In the genomic region with DNA sequence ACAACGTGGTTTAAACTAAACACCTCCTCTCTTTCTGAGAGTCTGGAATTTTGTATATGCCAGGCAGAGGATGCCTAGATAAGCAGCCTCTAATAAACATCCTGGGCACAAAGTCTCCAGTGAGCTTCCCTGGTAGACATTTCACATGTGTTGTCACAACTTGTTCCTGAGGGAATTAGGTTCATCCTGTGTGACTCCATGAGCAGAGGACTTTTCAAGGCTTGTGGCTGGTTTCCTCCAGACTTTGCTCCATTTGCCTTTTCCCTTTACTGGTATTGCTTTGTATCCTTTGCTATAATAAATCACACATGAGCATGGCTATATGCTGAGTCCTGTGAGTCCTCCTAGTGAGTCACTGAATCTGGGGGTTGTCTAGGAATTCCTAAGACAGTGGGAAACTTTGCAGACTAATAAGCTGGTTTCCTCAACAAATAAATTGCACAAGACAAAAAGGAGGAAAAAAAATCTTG, we compare ENCODE assay signal across 15 cellular contexts.
DNase-seq lines count a peak whose midpoint lies in the region; ATAC-seq, FAIRE-seq and TF ChIP-seq lines count a peak whose summit lies in the region.
"Had no signal": no experiment of that assay in that cellular context is flagged by ENCODE, and none has a peak within 500 bp of the region (broad histone marks: within the 10 kb centered on the region; RNA-seq: fewer than 3 reads in every experiment).

No MANE protein-coding gene starts in this region.

- H3K4me1 ChIP-seq in left lung (no peaks in the 10 kb centered on the region), kidney (ENCODE audit: control insufficient read depth in 1 of 2, insufficient read depth in 1 of 2, low read depth in 1 of 2, low read length in 2 of 2) (no peaks in the 10 kb centered on the region), ovary (ENCODE audit: insufficient read depth) (peaks cover 3% of the 10 kb centered on the region)
- H3K4me1 ChIP-seq: heart left ventricle had no signal

- H3K27ac ChIP-seq in left lung (no peak overlapping the region), kidney (ENCODE audit: low read depth in 2 of 2, low read length in 2 of 2) (no peak overlapping the region), ovary (no peak overlapping the region)
- H3K27ac ChIP-seq: heart left ventricle, PC-9, tibial nerve, WERI-Rb-1 had no signal

- no peak for TF ChIP-seq POLR2A in ovary (IDR thresholded peaks at IDR 0.05)

- no peaks in the 10 kb centered on the region for H3K9me3 ChIP-seq in left lung
- H3K9me3 ChIP-seq in kidney (ENCODE audit: control insufficient read depth in 1 of 2, low read length in 2 of 2): no peaks in the 10 kb centered on the region
- H3K9me3 ChIP-seq in ovary: no peaks in the 10 kb centered on the region
- H3K9me3 ChIP-seq: heart left ventricle, tibial nerve had no signal

- no peak overlapping the region for H3K4me3 ChIP-seq in AG09309 (ENCODE audit: control insufficient read depth, low read depth, low read length)
- H3K4me3 ChIP-seq in choroid plexus epithelial cell (ENCODE audit: low read depth, low read length): no peak overlapping the region
- no peak overlapping the region for H3K4me3 ChIP-seq in left lung
- no peak overlapping the region for H3K4me3 ChIP-seq in kidney (ENCODE audit: low read length in 2 of 2)
- H3K4me3 ChIP-seq in ovary: no peak overlapping the region
- H3K4me3 ChIP-seq: heart left ventricle, PC-9, tibial nerve had no signal

- no peak for FAIRE-seq in kidney (lab: Jason Lieb, UNC)

- ATAC-seq in left lung: peak; percentile 44
- ATAC-seq: heart left ventricle, right cardiac atrium had no signal

- no peak for TF ChIP-seq EP300 in ovary (IDR thresholded peaks at IDR 0.05)

- H3K27me3 ChIP-seq in left lung (no peaks in the 10 kb centered on the region), ovary (no peaks in the 10 kb centered on the region)
- H3K27me3 ChIP-seq: heart left ventricle, tibial nerve had no signal

- TF ChIP-seq CTCF in AG09309 (IDR thresholded peaks at IDR 0.05; ENCODE audit: control insufficient read depth, insufficient read depth, low read depth, low read length, missing control alignments) (no peak), choroid plexus epithelial cell (conservative IDR thresholded peaks at IDR 0.05; ENCODE audit: low read depth, low read length) (no peak), left lung (IDR thresholded peaks at IDR 0.05) (no peak), kidney (IDR thresholded peaks at IDR 0.05; ENCODE audit: borderline replicate concordance, extremely low read depth, insufficient read depth) (no peak), ovary (IDR thresholded peaks at IDR 0.05) (no peak)

- WGBS in ovary, 3 donors: 24 to 47% (median 39%) methylated on average over 1 of the region's 1 CpG

- H3K36me3 ChIP-seq in left lung: no peaks in the 10 kb centered on the region
- no peaks in the 10 kb centered on the region for H3K36me3 ChIP-seq in kidney (ENCODE audit: control insufficient read depth in 1 of 2, insufficient read depth in 2 of 2, low read length in 2 of 2)
- H3K36me3 ChIP-seq in ovary: no peaks in the 10 kb centered on the region
- H3K36me3 ChIP-seq: heart left ventricle, tibial nerve, WERI-Rb-1 had no signal

- intact Hi-C loops in left lung (cut with DNase I): no loop called here
- intact Hi-C loops in kidney (cut with DNase I): no loop called here
- intact Hi-C loops in ovary (cut with DNase I): no loop called here

- peak; percentile 84 for DNase-seq in AG09309 (ENCODE audit: low read depth)
- peak; percentile 89 for DNase-seq in NCI-H226
- peak; percentile 96 for DNase-seq in choroid plexus epithelial cell (ENCODE audit: low read depth)
- DNase-seq in left lung: no peak
- DNase-seq in kidney: no peak
- DNase-seq in ovary: no peak
- no peak for DNase-seq in stimulated activated CD4-positive, alpha-beta T cell treated with anti-CD3 and anti-CD28 coated beads, Interleukin-15, amount 100 ng/mL, for 24 hours
- DNase-seq in DMS 273 (lab: John Stamatoyannopoulos, UW; ENCODE audit: unreplicated experiment): no peak
- DNase-seq: CD4-positive, CD25-positive, alpha-beta regulatory T cell; heart left ventricle; NCI-H2171; right cardiac atrium; WERI-Rb-1 had no signal

- no peak overlapping the region for H3K9ac ChIP-seq in kidney (ENCODE audit: low read length in 2 of 2)

Comparison
In these comparisons a context has a peak if more than half of its experiments do, and no peak if none do; other contexts are left out.
1. DNase-seq: peak in AG09309 (single experiment), NCI-H226 (single experiment) and choroid plexus epithelial cell (single experiment); none in left lung (0 of 2), kidney (single experiment), ovary (0 of 5), stimulated activated CD4-positive, alpha-beta T cell treated with anti-CD3 and anti-CD28 coated beads, Interleukin-15, amount 100 ng/mL, for 24 hours (single experiment) and DMS 273 (single experiment).